ENCODE assay signal across 9 cellular contexts in genomic region chr21:25638634-25639166, GRCh38. TPM values are rescaled to one million over a fixed set of nuclear protein-coding genes. Genes with fewer than 3 reads are reported as not detected.
DNase-seq lines count a peak whose midpoint lies in the region; ATAC-seq and TF ChIP-seq lines count a peak whose summit lies in the region.
"Had no signal": no experiment of that assay in that cellular context is flagged by ENCODE, and none has a peak within 500 bp of the region (broad histone marks: within the 10 kb centered on the region; RNA-seq: fewer than 3 reads in every experiment).

No MANE protein-coding gene starts in this region.

- H3K9me3 ChIP-seq in left lung (no peaks in the 10 kb centered on the region), tibial nerve (no peaks in the 10 kb centered on the region)

- TF ChIP-seq POLR2A in tibial nerve (IDR thresholded peaks at IDR 0.05), result no peak

- peak; percentile 77 for DNase-seq in NCI-H1694 treated with DMSO at 0.1 percent for 48 hours (lab: John Stamatoyannopoulos, UW)
- DNase-seq in NCI-H1694 (lab: John Stamatoyannopoulos, UW), result no peak
- DNase-seq in astrocyte of the spinal cord (ENCODE audit: low read depth, low spot score), result peak; percentile 14
- DNase-seq in left lung, result no peak
- DNase-seq in tibial nerve (ENCODE audit: low spot score in 2 of 2), result no peak
- DNase-seq in foreskin keratinocyte, result no peak
- DNase-seq in HK-2 (ENCODE audit: unreplicated experiment), result no peak

- 2 to 3% methylated on average over 10 of the region's 10 CpGs for WGBS in tibial nerve, 2 donors

- H3K4me1 ChIP-seq in left lung (peaks cover 10 to 23% of the 10 kb centered on the region in 2 donors), tibial nerve (peaks cover 0 to 21% (median 0%) of the 10 kb centered on the region in 4 donors), foreskin keratinocyte (no peaks in the 10 kb centered on the region)

- peak in 1 of 2 donors; percentile 55 for TF ChIP-seq EP300 in tibial nerve (IDR thresholded peaks at IDR 0.05)

- TF ChIP-seq CTCF in astrocyte of the spinal cord (IDR thresholded peaks at IDR 0.05; ENCODE audit: low read depth, low read length), result no peak
- TF ChIP-seq CTCF in left lung (IDR thresholded peaks at IDR 0.05), result no peak
- TF ChIP-seq CTCF in tibial nerve (IDR thresholded peaks at IDR 0.05), result no peak
- no peak for TF ChIP-seq CTCF in foreskin keratinocyte (conservative IDR thresholded peaks at IDR 0.05)

- intact Hi-C loops in left lung (cut with DNase I), result no loop called here

- ATAC-seq in HG03432 (IDR thresholded peaks at IDR 0.05; ENCODE audit: unreplicated experiment) (peak; percentile 26), left lung (peak; percentile 33), foreskin keratinocyte (no peak)

- H3K27me3 ChIP-seq in left lung (peaks cover 0 to 38% of the 10 kb centered on the region in 2 donors), tibial nerve (peaks cover 0 to 3% of the 10 kb centered on the region in 2 donors), foreskin keratinocyte (peaks cover 84% of the 10 kb centered on the region)

- H3K36me3 ChIP-seq in left lung (no peaks in the 10 kb centered on the region), tibial nerve (no peaks in the 10 kb centered on the region)

- peak overlapping the region; percentile 67 for H3K4me3 ChIP-seq in astrocyte of the spinal cord (ENCODE audit: low read depth, low read length)
- peak overlapping the region; percentile 45 to 56 for H3K4me3 ChIP-seq in left lung
- peak overlapping the region; percentile 68 to 89 (median 75) for H3K4me3 ChIP-seq in tibial nerve

- in situ Hi-C loops in astrocyte of the spinal cord (cut with HindIII; ENCODE audit: low sequenced_read_pairs), result no loop called here

- H3K27ac ChIP-seq in left lung (peak overlapping the region; percentile 62 to 77), tibial nerve (peak overlapping the region; percentile 82 to 95 (median 83)), foreskin keratinocyte (no peak overlapping the region)
- H3K27ac ChIP-seq: C4-2B had no signal

RNA-seq across cellular contexts. Expression of gene JAM2, which starts 0.4 kb away (rescaled TPM):
- total RNA-seq in left lung, result 10 to 100 TPM; 14.1 to 25.3 TPM
- 10 to 100 TPM; 20.4 to 43.5 (median 35.2) TPM for total RNA-seq in tibial nerve
- total RNA-seq in foreskin keratinocyte, result not detected in 2 replicates
- polyA plus RNA-seq in foreskin keratinocyte, result not detected in 2 replicates

RNA-seq across cellular contexts. Expression of gene MRPL39, which starts 31.4 kb away (rescaled TPM):
- total RNA-seq in left lung (10 to 100 TPM; 21.3 to 23.7 TPM), tibial nerve (10 to 100 TPM; 14.5 to 22.3 (median 18.4) TPM), foreskin keratinocyte (53.7 and 59.0 TPM in 2 replicates)
- 51.1 and 62.0 TPM in 2 replicates for polyA plus RNA-seq in foreskin keratinocyte

Comparison
In these comparisons a context has a peak if more than half of its experiments do, and no peak if none do; other contexts are left out.
1. DNase-seq: peak in NCI-H1694 treated with DMSO at 0.1 percent for 48 hours (single experiment) and astrocyte of the spinal cord (single experiment); none in NCI-H1694 (single experiment), left lung (0 of 2), tibial nerve (0 of 2), foreskin keratinocyte (0 of 2) and HK-2 (single experiment).
2. RNA of gene JAM2, which starts 0.4 kb away (total RNA-seq): 20.4 to 43.5 TPM in tibial nerve and 14.1 to 25.3 TPM in left lung; not detected in foreskin keratinocyte; every median in the first group is over 10 times any median in the second.
3. Peak in every context shown above with its lines, with median percentiles within 50 percentile points of each other: H3K4me3 ChIP-seq.